ENCODE assay signal across 12 cellular contexts in the genomic region with DNA sequence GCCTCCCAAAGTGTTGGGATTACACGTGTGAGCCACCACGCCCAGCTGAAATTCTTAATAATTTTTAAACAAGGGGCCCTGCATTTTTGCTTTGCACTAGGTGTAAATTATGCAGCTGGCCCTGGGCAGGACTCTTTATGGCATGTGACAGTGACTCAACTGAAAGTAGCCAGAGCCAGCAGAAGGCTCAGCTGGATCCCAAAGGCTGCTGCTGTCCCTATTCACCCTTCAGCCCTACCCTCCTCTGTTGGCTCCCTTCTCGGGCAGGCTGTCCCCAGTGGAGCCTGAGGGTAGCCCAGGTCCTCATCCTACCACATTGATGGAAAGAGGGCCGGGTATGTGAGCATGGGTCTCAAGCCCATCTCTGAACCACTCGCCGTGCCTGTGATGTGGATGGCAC. TPM values are rescaled to one million over a fixed set of nuclear protein-coding genes. Genes with fewer than 3 reads are reported as not detected.
A peak's percentile ranks its signal among the peaks of the same experiment; 100 is the strongest.
DNase-seq lines count a peak whose midpoint lies in the region; ATAC-seq and TF ChIP-seq lines count a peak whose summit lies in the region.
"Had no signal": no experiment of that assay in that cellular context is flagged by ENCODE, and none has a peak within 500 bp of the region (broad histone marks: within the 10 kb centered on the region; RNA-seq: fewer than 3 reads in every experiment).

No MANE protein-coding gene starts in this region.

- H2BK5ac ChIP-seq in H9 (ENCODE audit: insufficient read length, low read length) (no peak overlapping the region), neuronal stem cell (ENCODE audit: low read length) (no peak overlapping the region)

- TF ChIP-seq CTCF in H9 (conservative IDR thresholded peaks at IDR 0.05), result no peak

- peaks cover 8% of the 10 kb centered on the region; the same call in 1 of the 2 replicates for H3K36me3 ChIP-seq in BLaER1
- peaks cover 0 to 7% of the 10 kb centered on the region in 2 donors for H3K36me3 ChIP-seq in neuronal stem cell (replicated peaks in 1 of 2; ENCODE audit: control insufficient read depth in 2 of 2, insufficient read depth in 2 of 2, low read length in 2 of 2)

- peak overlapping the region; percentile 83 for H3K4me2 ChIP-seq in BLaER1
- no peak overlapping the region for H3K4me2 ChIP-seq in H9 (ENCODE audit: insufficient read depth, insufficient read length, low read length)
- H3K4me2 ChIP-seq in neuronal stem cell (ENCODE audit: insufficient read depth, low read length, poor library complexity, severe bottlenecking), result no peak overlapping the region

- no peak overlapping the region for H4K5ac ChIP-seq in H9 (ENCODE audit: insufficient read length, low read depth, low read length)

- H3K36me3 Mint-ChIP-seq in H9 (ENCODE audit: insufficient read depth in 1 of 3, low read depth in 3 of 3), result no peaks in the 10 kb centered on the region
- H3K36me3 Mint-ChIP-seq in activated naive CD8-positive, alpha-beta T cell treated with anti-CD3 and anti-CD28 coated beads, Interleukin-2, amount 10 ng/mL, durations not matched to agents 7 days and 5 days, result peaks cover 16% of the 10 kb centered on the region

- H3K23ac ChIP-seq in H9 (ENCODE audit: insufficient read length, low read depth, low read length) (no peak overlapping the region), neuronal stem cell (ENCODE audit: low read depth, low read length, poor library complexity) (no peak overlapping the region)

- H3K4me3 ChIP-seq in BLaER1 (no peak overlapping the region), neuronal stem cell (ENCODE audit: low read length in 2 of 2) (no peak overlapping the region)

- H3K9ac ChIP-seq in BLaER1, result no peak overlapping the region
- no peak overlapping the region for H3K9ac ChIP-seq in H9 (ENCODE audit: extremely low read depth, insufficient read length, low read length)
- H3K9ac ChIP-seq in neuronal stem cell (ENCODE audit: low read depth, low read length, poor library complexity), result no peak overlapping the region

- H4K91ac ChIP-seq in H9 (ENCODE audit: insufficient read length, low read depth, low read length) (no peak overlapping the region), neuronal stem cell (ENCODE audit: low read depth, low read length, poor library complexity) (no peak overlapping the region)

- no peak overlapping the region for H4K8ac ChIP-seq in H9 (replicated peaks; ENCODE audit: insufficient read length, low read depth, low read length)
- H4K8ac ChIP-seq in neuronal stem cell (ENCODE audit: low read depth, low read length), result peak overlapping the region; percentile 8

- no peaks in the 10 kb centered on the region for H3K23me2 ChIP-seq in H9 (ENCODE audit: insufficient read length, low read depth, low read length, poor library complexity, severe bottlenecking)

- no CpG with 5 or more reads among the region's 6 CpGs for WGBS in H9 (ENCODE audit: extremely low coverage, insufficient read length, low lambda C conversion rate)
- no CpG with 5 or more reads among the region's 6 CpGs for WGBS in neuronal stem cell (ENCODE audit: extremely low coverage in 2 of 2, insufficient read length in 2 of 2, insufficient replicate concordance in 1 of 2), 2 donors

- H3K18ac ChIP-seq in H9 (ENCODE audit: insufficient read length, low read depth, low read length), result no peak overlapping the region
- peak overlapping the region; percentile 46 for H3K18ac ChIP-seq in neuronal stem cell (ENCODE audit: low read length)

- peaks cover 5 to 15% of the 10 kb centered on the region in 2 experiments; a peak in 3 of 4 replicates for H3K4me1 Mint-ChIP-seq in H9
- H3K4me1 Mint-ChIP-seq in activated naive CD8-positive, alpha-beta T cell treated with anti-CD3 and anti-CD28 coated beads, Interleukin-2, amount 10 ng/mL, durations not matched to agents 7 days and 5 days, result peaks cover 65% of the 10 kb centered on the region

- H3K27me3 ChIP-seq in BLaER1 (no peaks in the 10 kb centered on the region), H9 (ENCODE audit: insufficient read depth, low read length) (no peaks in the 10 kb centered on the region), neuronal stem cell (ENCODE audit: control insufficient read depth in 3 of 3, insufficient read depth in 3 of 3, low read depth in 1 of 3, low read length in 3 of 3) (peaks cover 0 to 8% (median 0%) of the 10 kb centered on the region in 3 experiments)

- no peak overlapping the region for H2BK12ac ChIP-seq in H9 (ENCODE audit: insufficient read length, low read depth, low read length)
- H2BK12ac ChIP-seq in neuronal stem cell (ENCODE audit: low read length), result no peak overlapping the region

- H2BK15ac ChIP-seq in H9 (ENCODE audit: low read depth, low read length) (no peak overlapping the region), neuronal stem cell (ENCODE audit: low read length) (peak overlapping the region; percentile 24)

- no peaks in the 10 kb centered on the region for H3K79me2 ChIP-seq in H9 (ENCODE audit: insufficient read depth, low read length)

- ATAC-seq in activated naive CD8-positive, alpha-beta T cell treated with anti-CD3 and anti-CD28 coated beads, Interleukin-2, amount 10 ng/mL, durations not matched to agents 7 days and 5 days (ENCODE audit: low read depth), result no peak
- ATAC-seq in GM21825 (IDR thresholded peaks at IDR 0.05; ENCODE audit: unreplicated experiment), result no peak
- ATAC-seq in HG03432 (IDR thresholded peaks at IDR 0.05; ENCODE audit: unreplicated experiment), result no peak

- no peaks in the 10 kb centered on the region for H3K9me3 Mint-ChIP-seq in H9
- no peaks in the 10 kb centered on the region for H3K9me3 Mint-ChIP-seq in activated naive CD8-positive, alpha-beta T cell treated with anti-CD3 and anti-CD28 coated beads, Interleukin-2, amount 10 ng/mL, durations not matched to agents 7 days and 5 days
- H3K9me3 Mint-ChIP-seq: brain had no signal

- DNase-seq in H9 (no peak), neuronal stem cell (ENCODE audit: low spot score) (no peak), EL (no peak), SKM-1 (lab: John Stamatoyannopoulos, UW; ENCODE audit: unreplicated experiment) (no peak)
- DNase-seq in activated naive CD8-positive, alpha-beta T cell treated with anti-CD3 and anti-CD28 coated beads, Interleukin-2, amount 10 ng/mL, durations not matched to agents 7 days and 5 days, result no peak
- DNase-seq: Calu3, midbrain, NCI-H2107 had no signal

- H3K4me1 ChIP-seq in BLaER1, result peaks cover 98% of the 10 kb centered on the region
- H3K4me1 ChIP-seq in H9 (ENCODE audit: insufficient read depth, low read length), result no peaks in the 10 kb centered on the region
- no peaks in the 10 kb centered on the region for H3K4me1 ChIP-seq in neuronal stem cell (ENCODE audit: control insufficient read depth in 2 of 2, insufficient read depth in 1 of 2, low read depth in 1 of 2, low read length in 2 of 2)

- no peak overlapping the region for H3K4me3 Mint-ChIP-seq in H9
- H3K4me3 Mint-ChIP-seq in activated naive CD8-positive, alpha-beta T cell treated with anti-CD3 and anti-CD28 coated beads, Interleukin-2, amount 10 ng/mL, durations not matched to agents 7 days and 5 days, result peak overlapping the region; percentile 25
- H3K4me3 Mint-ChIP-seq: brain had no signal

- H3K27ac ChIP-seq in BLaER1 (peak overlapping the region; percentile 69), H9 (ENCODE audit: insufficient read length, low read depth, low read length) (no peak overlapping the region), neuronal stem cell (replicated peaks; ENCODE audit: low read length) (no peak overlapping the region)

- H3K9me3 ChIP-seq in BLaER1 (no peaks in the 10 kb centered on the region), H9 (ENCODE audit: control insufficient read depth, low read depth, low read length) (no peaks in the 10 kb centered on the region), neuronal stem cell (replicated peaks in 1 of 2; ENCODE audit: control insufficient read depth in 2 of 2, insufficient read depth in 1 of 2, low read depth in 1 of 2, low read length in 2 of 2) (no peaks in the 10 kb centered on the region)

- H3K27ac Mint-ChIP-seq in H9, result no peak overlapping the region
- H3K27ac Mint-ChIP-seq in activated naive CD8-positive, alpha-beta T cell treated with anti-CD3 and anti-CD28 coated beads, Interleukin-2, amount 10 ng/mL, durations not matched to agents 7 days and 5 days, result peak overlapping the region; percentile 91
- H3K27ac Mint-ChIP-seq: brain had no signal

- no peak overlapping the region for H3K56ac ChIP-seq in H9 (ENCODE audit: insufficient read length, low read depth, low read length)

- H2BK20ac ChIP-seq in H9 (ENCODE audit: low read depth, low read length, poor library complexity, severe bottlenecking), result no peak overlapping the region

- H2AK5ac ChIP-seq in H9 (ENCODE audit: insufficient read length, low read length), result no peak overlapping the region
- peak overlapping the region; percentile 47 for H2AK5ac ChIP-seq in neuronal stem cell (ENCODE audit: low read depth, low read length)

- H3K27me3 Mint-ChIP-seq in H9 (ENCODE audit: low read depth), result peaks cover 7% of the 10 kb centered on the region; the same call in 1 of the 2 replicates
- no peaks in the 10 kb centered on the region for H3K27me3 Mint-ChIP-seq in activated naive CD8-positive, alpha-beta T cell treated with anti-CD3 and anti-CD28 coated beads, Interleukin-2, amount 10 ng/mL, durations not matched to agents 7 days and 5 days
- H3K27me3 Mint-ChIP-seq: brain had no signal

- no peak overlapping the region for H3T11ph ChIP-seq in H9 (ENCODE audit: low read length)

- POLR2A ChIA-PET in activated naive CD8-positive, alpha-beta T cell treated with anti-CD3 and anti-CD28 coated beads, Interleukin-2, amount 10 ng/mL, durations not matched to agents 7 days and 5 days (lab: Charles Lee), result interaction anchor here (0.6 to 5.0 kb wide), 8 partner anchors 10 to 82 kb away, joined by 3 to 30 read pairs (median 10); a partner anchor contains a TSS

- no peak overlapping the region for H3K4ac ChIP-seq in H9 (ENCODE audit: low read depth, low read length)
- H3K4ac ChIP-seq in neuronal stem cell (ENCODE audit: low read length), result no peak overlapping the region

- H4K20me1 ChIP-seq in BLaER1, result 0 out of 2 replicates have a peak, but pooled peaks cover 8% of the 10 kb centered on the region
- H4K20me1 ChIP-seq in H9 (ENCODE audit: control insufficient read depth, insufficient read depth, insufficient read length), result no peaks in the 10 kb centered on the region

- H2AFZ ChIP-seq in H9 (ENCODE audit: low read length) (no peak overlapping the region), neuronal stem cell (ENCODE audit: low read length) (no peak overlapping the region)

- no peaks in the 10 kb centered on the region for H3K79me1 ChIP-seq in H9 (ENCODE audit: insufficient read depth, low read depth, low read length, poor library complexity, severe bottlenecking)
- H3K79me1 ChIP-seq in neuronal stem cell (ENCODE audit: low read depth, low read length), result peaks cover 3% of the 10 kb centered on the region

- H2BK120ac ChIP-seq in H9 (ENCODE audit: low read depth, low read length, poor library complexity, severe bottlenecking) (no peak overlapping the region), neuronal stem cell (ENCODE audit: low read depth, low read length) (no peak overlapping the region)

- H3K14ac ChIP-seq in H9 (ENCODE audit: insufficient read depth, low read length) (peak overlapping the region; percentile 18; the same call in 1 of the 2 replicates), neuronal stem cell (ENCODE audit: low read length) (peak overlapping the region; percentile 39)

RNA-seq across cellular contexts. Expression of a gene that starts 45.6 kb away (rescaled TPM):
- total RNA-seq in H9 (2021), result 4.5 and 5.9 TPM in 2 replicates
- 10 to 100 TPM; 71.9 to 80.2 TPM for total RNA-seq in activated naive CD8-positive, alpha-beta T cell treated with anti-CD3 and anti-CD28 coated beads, Interleukin-2, amount 10 ng/mL, durations not matched to agents 7 days and 5 days
- 51.9 TPM for polyA plus RNA-seq in neuronal stem cell (2013, experiment 1 of 2)
- polyA plus RNA-seq in neuronal stem cell (2013, experiment 2 of 2), result 51.1 TPM

Comparison
In these comparisons a context has a peak if more than half of its experiments do, and no peak if none do; other contexts are left out.
1. RNA of a gene that starts 45.6 kb away (total RNA-seq): 71.9 to 80.2 TPM in activated naive CD8-positive, alpha-beta T cell treated with anti-CD3 and anti-CD28 coated beads, Interleukin-2, amount 10 ng/mL, durations not matched to agents 7 days and 5 days; 4.5 to 5.9 TPM in H9; every median in the first group is over 10 times any median in the second.